19 cellular contexts compared by ENCODE assay signal in genomic region chr1:111886741-111887140, GRCh38.
DNase-seq lines count a peak whose midpoint lies in the region; ATAC-seq, FAIRE-seq and TF ChIP-seq lines count a peak whose summit lies in the region.
"Had no signal": no experiment of that assay in that cellular context is flagged by ENCODE, and none has a peak within 500 bp of the region (broad histone marks: within the 10 kb centered on the region; RNA-seq: fewer than 3 reads in every experiment).

No MANE protein-coding gene starts in this region.

- H3K27me3 ChIP-seq in right cardiac atrium (ENCODE audit: control insufficient read depth, insufficient read depth) (no peaks in the 10 kb centered on the region), bronchial epithelial cell (ENCODE audit: control insufficient read depth, insufficient read depth, low read length) (peaks cover 6% of the 10 kb centered on the region)
- H3K27me3 ChIP-seq: Peyer's patch had no signal

- H3K4me1 ChIP-seq in right cardiac atrium (ENCODE audit: control insufficient read depth, insufficient read depth, low read length) = peaks cover 8% of the 10 kb centered on the region
- H3K4me1 ChIP-seq: A549, Peyer's patch had no signal

- peak; percentile 28 for FAIRE-seq in bronchial epithelial cell (lab: Jason Lieb, UNC)
- FAIRE-seq: A549, D721Med had no signal

- TF ChIP-seq CTCF in bronchial epithelial cell (IDR thresholded peaks at IDR 0.05; ENCODE audit: insufficient read depth, low read length, severe bottlenecking) (no peak), GM13976 (IDR thresholded peaks at IDR 0.05; ENCODE audit: borderline replicate concordance, control extremely low read depth, extremely low read depth, insufficient read depth, missing control alignments) (no peak)

- no peaks in the 10 kb centered on the region for H3K36me3 ChIP-seq in bronchial epithelial cell (ENCODE audit: control insufficient read depth, insufficient read depth, low read length)
- H3K36me3 ChIP-seq: Peyer's patch had no signal

- in situ Hi-C loops in GM13976 (cut with MboI; ENCODE audit: low sequenced_read_pairs, unreplicated experiment) = no loop called here

- no peak for ATAC-seq in right cardiac atrium
- ATAC-seq in left ventricle myocardium superior = no peak
- ATAC-seq: A549 had no signal

- H3K4me3 ChIP-seq in right cardiac atrium (ENCODE audit: low read length) (no peak overlapping the region), bronchial epithelial cell (ENCODE audit: low read depth, low read length) (no peak overlapping the region)
- H3K4me3 ChIP-seq: A549, Peyer's patch had no signal

- peak overlapping the region; percentile 14 for H3K27ac ChIP-seq in right cardiac atrium (ENCODE audit: low read length)
- H3K27ac ChIP-seq: A549, HL-60, Peyer's patch had no signal

- intact Hi-C loops in right cardiac atrium (cut with DNase I) = no loop called here
- intact Hi-C loops in left ventricle myocardium superior (cut with micrococcal nuclease) = no loop called here

- H3K9me3 ChIP-seq in right cardiac atrium (ENCODE audit: control insufficient read depth, low read length) = no peaks in the 10 kb centered on the region
- H3K9me3 ChIP-seq: A549, Peyer's patch had no signal

- 55% methylated on average over 2 of the region's 2 CpGs for WGBS in right cardiac atrium

- DNase-seq in right cardiac atrium (no peak), left ventricle myocardium superior (no peak), bronchial epithelial cell (ENCODE audit: low read depth) (no peak), myocyte (ENCODE audit: low read depth) (peak; percentile 20), GM13976 (ENCODE audit: low spot score) (no peak), GM03348 (ENCODE audit: low spot score) (no peak)
- DNase-seq in stimulated activated CD8-positive, alpha-beta memory T cell treated with anti-CD3 and anti-CD28 coated beads, Interleukin-4, amount 100 ng/mL, for 48 hours = no peak
- DNase-seq: EL, GF-D8, H9, KG1, NCI-H2029, NCI-H2227 treated with DMSO at 0.1 percent for 48 hours, NCI-H510A, NCI-H748 treated with DMSO at 0.1 percent for 48 hours, Peyer's patch had no signal
